ENCODE assay signal across 29 cellular contexts in the genomic region with DNA sequence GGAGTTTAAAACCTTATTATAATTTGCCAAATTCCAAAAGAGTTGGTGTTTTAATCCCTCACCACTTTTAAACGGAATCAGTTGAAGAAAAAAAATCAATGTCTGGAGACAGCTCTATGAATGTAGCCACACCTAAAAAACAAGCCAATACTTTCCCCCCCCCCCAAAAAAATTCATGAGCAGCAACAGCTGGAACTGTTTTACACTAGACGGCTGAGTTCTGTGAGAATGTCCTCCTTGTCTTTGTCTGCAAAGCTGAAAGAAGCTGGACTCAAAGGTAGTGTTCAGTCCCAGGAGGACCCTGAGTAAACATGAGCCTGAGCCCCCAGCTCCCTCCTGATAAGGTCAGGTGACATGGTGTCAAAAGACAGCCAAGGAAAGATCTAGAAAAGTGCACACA.
DNase-seq lines count a peak whose midpoint lies in the region; ATAC-seq and TF ChIP-seq lines count a peak whose summit lies in the region.
"Had no signal": no experiment of that assay in that cellular context is flagged by ENCODE, and none has a peak within 500 bp of the region (broad histone marks: within the 10 kb centered on the region; RNA-seq: fewer than 3 reads in every experiment).

No MANE protein-coding gene starts in this region.

- no peaks in the 10 kb centered on the region for H3K36me3 Mint-ChIP-seq in stimulated activated effector memory CD8-positive, alpha-beta T cell treated with anti-CD3 and anti-CD28 coated beads, Interleukin-12 subunit alpha, Interleukin-12 subunit beta, amount 100 ng/mL, for 72 hours
- H3K36me3 Mint-ChIP-seq: activated naive CD4-positive, alpha-beta T cell treated with anti-CD3 and anti-CD28 coated beads, Interleukin-2, amount 10 ng/mL, durations not matched to agents 7 days and 5 days; CD8-positive, alpha-beta memory T cell; natural killer cell had no signal

- no peaks in the 10 kb centered on the region for H4K20me1 ChIP-seq in GM23248 (ENCODE audit: insufficient read depth)

- H3K36me3 ChIP-seq in GM23248 (ENCODE audit: low read depth) (no peaks in the 10 kb centered on the region), gastrocnemius medialis (no peaks in the 10 kb centered on the region)
- H3K36me3 ChIP-seq: pancreas, SJSA1, tibial nerve had no signal

- no peak overlapping the region for H2AFZ ChIP-seq in GM23248

- intact Hi-C loops in right cardiac atrium (cut with DNase I): loop anchor here in 3 of 4 donors (5.0 to 10.0 kb wide), 4 partner anchors 49 to 71 kb away; partner anchors contain the start of gene ZNF521 (in 2 of the 3)
- intact Hi-C loops in gastrocnemius medialis (cut with DNase I; ENCODE audit: low total_unique reads): no loop called here

- H3K9ac ChIP-seq in GM23248: no peak overlapping the region

- TF ChIP-seq CTCF in gastrocnemius medialis (IDR thresholded peaks at IDR 0.05 in 4 of 5, conservative IDR thresholded peaks at IDR 0.05 in 1 of 5) (no peak), GM13976 (IDR thresholded peaks at IDR 0.05; ENCODE audit: borderline replicate concordance, control extremely low read depth, extremely low read depth, insufficient read depth, missing control alignments) (no peak)

- peaks cover 3% of the 10 kb centered on the region for H3K9me3 Mint-ChIP-seq in stimulated activated effector memory CD8-positive, alpha-beta T cell treated with anti-CD3 and anti-CD28 coated beads, Interleukin-12 subunit alpha, Interleukin-12 subunit beta, amount 100 ng/mL, for 72 hours
- H3K9me3 Mint-ChIP-seq: activated naive CD4-positive, alpha-beta T cell treated with anti-CD3 and anti-CD28 coated beads, Interleukin-2, amount 10 ng/mL, durations not matched to agents 7 days and 5 days; activated T-cell treated with anti-CD3 and anti-CD28 coated beads, Interleukin-2, amount 50 U/mL, for 72 hours; HFFc6; natural killer cell; T-helper 1 cell treated with Interleukin-12 subunit alpha and Interleukin-12 subunit beta and Interleukin-4 antibody, amounts not matched to agents 30 μg/mL and 1 μg/mL, for 36 hours had no signal

- no peaks in the 10 kb centered on the region for H3K79me2 ChIP-seq in GM23248 (ENCODE audit: insufficient read depth)

- 28 to 38% methylated on average over 2 of the region's 2 CpGs for WGBS in GM23248 (ENCODE audit: low coverage in 1 of 2, low lambda C conversion rate in 2 of 2, missing lambda C conversion rate in 2 of 2), 2 experiments
- WGBS in right cardiac atrium: 35% methylated on average over 2 of the region's 2 CpGs

- H3K4me3 ChIP-seq in GM23248: peak overlapping the region; percentile 48; the same call in 1 of the 2 replicates
- peak overlapping the region; percentile 33 for H3K4me3 ChIP-seq in right cardiac atrium (ENCODE audit: low read length)
- no peak overlapping the region for H3K4me3 ChIP-seq in gastrocnemius medialis
- H3K4me3 ChIP-seq: GM12878, pancreas, SJSA1, tibial nerve had no signal

- H3F3A ChIP-seq in GM23248 (ENCODE audit: insufficient read depth): peaks cover 14% of the 10 kb centered on the region

- no peak for TF ChIP-seq POLR2A in gastrocnemius medialis (IDR thresholded peaks at IDR 0.05)

- H3K4me1 Mint-ChIP-seq in stimulated activated effector memory CD8-positive, alpha-beta T cell treated with anti-CD3 and anti-CD28 coated beads, Interleukin-12 subunit alpha, Interleukin-12 subunit beta, amount 100 ng/mL, for 72 hours: no peaks in the 10 kb centered on the region
- H3K4me1 Mint-ChIP-seq: activated naive CD4-positive, alpha-beta T cell treated with anti-CD3 and anti-CD28 coated beads, Interleukin-2, amount 10 ng/mL, durations not matched to agents 7 days and 5 days; CD8-positive, alpha-beta memory T cell; natural killer cell had no signal

- H3K4me2 ChIP-seq in GM23248 (ENCODE audit: unreplicated experiment): no peak overlapping the region

- no peak overlapping the region for H3K27ac Mint-ChIP-seq in stimulated activated effector memory CD8-positive, alpha-beta T cell treated with anti-CD3 and anti-CD28 coated beads, Interleukin-12 subunit alpha, Interleukin-12 subunit beta, amount 100 ng/mL, for 72 hours
- H3K27ac Mint-ChIP-seq: activated naive CD4-positive, alpha-beta T cell treated with anti-CD3 and anti-CD28 coated beads, Interleukin-2, amount 10 ng/mL, durations not matched to agents 7 days and 5 days; activated T-cell treated with anti-CD3 and anti-CD28 coated beads, Interleukin-2, amount 50 U/mL, for 72 hours; CD8-positive, alpha-beta memory T cell; HFFc6; natural killer cell; T-helper 1 cell treated with Interleukin-12 subunit alpha and Interleukin-12 subunit beta and Interleukin-4 antibody, amounts not matched to agents 30 μg/mL and 1 μg/mL, for 36 hours had no signal

- no peaks in the 10 kb centered on the region for H3K9me2 ChIP-seq in GM23248 (ENCODE audit: insufficient read depth)

- H3K4me3 Mint-ChIP-seq in stimulated activated effector memory CD8-positive, alpha-beta T cell treated with anti-CD3 and anti-CD28 coated beads, Interleukin-12 subunit alpha, Interleukin-12 subunit beta, amount 100 ng/mL, for 72 hours: no peak overlapping the region
- H3K4me3 Mint-ChIP-seq: activated naive CD4-positive, alpha-beta T cell treated with anti-CD3 and anti-CD28 coated beads, Interleukin-2, amount 10 ng/mL, durations not matched to agents 7 days and 5 days; activated T-cell treated with anti-CD3 and anti-CD28 coated beads, Interleukin-2, amount 50 U/mL, for 72 hours; CD8-positive, alpha-beta memory T cell; HFFc6; natural killer cell; T-helper 1 cell treated with Interleukin-12 subunit alpha and Interleukin-12 subunit beta and Interleukin-4 antibody, amounts not matched to agents 30 μg/mL and 1 μg/mL, for 36 hours had no signal

- in situ Hi-C loops in GM23248 (cut with MboI) (no loop called here), gastrocnemius medialis (cut with MboI; ENCODE audit: low sequenced_read_pairs in 4 of 4) (no loop called here), GM13976 (cut with MboI; ENCODE audit: low sequenced_read_pairs, unreplicated experiment) (no loop called here)

- no peak for DNase-seq in GM23248
- peak; percentile 1 for DNase-seq in NCI-H2171 (lab: John Stamatoyannopoulos, UW)
- no peak for DNase-seq in right cardiac atrium
- no peak for DNase-seq in gastrocnemius medialis
- no peak for DNase-seq in GM13976 (ENCODE audit: low spot score)
- DNase-seq in stimulated activated effector memory CD8-positive, alpha-beta T cell treated with anti-CD3 and anti-CD28 coated beads, Interleukin-12 subunit alpha, Interleukin-12 subunit beta, amount 100 ng/mL, for 72 hours (ENCODE audit: low spot score in 2 of 2): no peak
- no peak for DNase-seq in inferior parietal cortex (ENCODE audit: extremely low spot score)
- DNase-seq: activated CD4-positive, alpha-beta T cell treated with anti-CD3 and anti-CD28 coated beads for 48 hours; activated naive CD4-positive, alpha-beta T cell treated with anti-CD3 and anti-CD28 coated beads, Interleukin-2, amount 10 ng/mL, durations not matched to agents 7 days and 5 days; activated T-cell treated with anti-CD3 and anti-CD28 coated beads, Interleukin-2, amount 50 U/mL, for 72 hours; caudate nucleus; CD8-positive, alpha-beta memory T cell; DND-41; foreskin melanocyte; HFFc6; mesendoderm; natural killer cell; NCI-H1048; NCI-H187 treated with DMSO at 0.1 percent for 48 hours; NCI-H446; pancreas; PC-3; stimulated activated CD4-positive, alpha-beta T cell treated with anti-CD3 and anti-CD28 coated beads, Interleukin-1b, Interleukin-23, amount 100 ng/mL, for 48 hours; stimulated activated naive CD8-positive, alpha-beta T cell treated with anti-CD3 and anti-CD28 coated beads, Interleukin-15, Interleukin-2, amounts not matched to agents 100 U/mL and 50 U/mL, for 24 hours had no signal

- peaks cover 37% of the 10 kb centered on the region for H3K4me1 ChIP-seq in GM23248 (ENCODE audit: insufficient read depth)
- H3K4me1 ChIP-seq in right cardiac atrium (ENCODE audit: control insufficient read depth, insufficient read depth, low read length): peaks cover 9% of the 10 kb centered on the region
- peaks cover 19 to 25% of the 10 kb centered on the region in 2 donors for H3K4me1 ChIP-seq in gastrocnemius medialis
- H3K4me1 ChIP-seq: pancreas, SJSA1 had no signal

- no peaks in the 10 kb centered on the region for H3K27me3 ChIP-seq in GM23248 (replicated peaks; ENCODE audit: insufficient read depth)
- H3K27me3 ChIP-seq in right cardiac atrium (ENCODE audit: control insufficient read depth, insufficient read depth): no peaks in the 10 kb centered on the region
- no peaks in the 10 kb centered on the region for H3K27me3 ChIP-seq in gastrocnemius medialis
- H3K27me3 ChIP-seq: pancreas, SJSA1, tibial nerve had no signal

- H3K9me3 ChIP-seq in GM23248 (ENCODE audit: low read depth) (no peaks in the 10 kb centered on the region), right cardiac atrium (ENCODE audit: control insufficient read depth, low read length) (no peaks in the 10 kb centered on the region), gastrocnemius medialis (no peaks in the 10 kb centered on the region)
- H3K9me3 ChIP-seq: pancreas, SJSA1, tibial nerve had no signal

- ATAC-seq in right cardiac atrium: no peak
- ATAC-seq in gastrocnemius medialis: no peak
- no peak for ATAC-seq in HG02759 (IDR thresholded peaks at IDR 0.05; ENCODE audit: unreplicated experiment)
- ATAC-seq in stimulated activated effector memory CD8-positive, alpha-beta T cell treated with anti-CD3 and anti-CD28 coated beads, Interleukin-12 subunit alpha, Interleukin-12 subunit beta, amount 100 ng/mL, for 72 hours: no peak
- ATAC-seq: activated T-cell treated with anti-CD3 and anti-CD28 coated beads, Interleukin-2, amount 50 U/mL, for 72 hours; GM12878; natural killer cell; pancreas; PC-3; stimulated activated naive CD8-positive, alpha-beta T cell treated with anti-CD3 and anti-CD28 coated beads, Interleukin-15, Interleukin-2, amounts not matched to agents 100 U/mL and 50 U/mL, for 24 hours had no signal

- H3K27ac ChIP-seq in GM23248 (no peak overlapping the region), right cardiac atrium (ENCODE audit: low read length) (peak overlapping the region; percentile 71), gastrocnemius medialis (peak overlapping the region; percentile 8 to 48 (median 30))
- H3K27ac ChIP-seq: pancreas, SJSA1 had no signal

Comparison
In these comparisons a context has a peak if more than half of its experiments do, and no peak if none do; other contexts are left out.
1. H3K4me3 ChIP-seq: peak in GM23248 (single experiment) and right cardiac atrium (single experiment); none in gastrocnemius medialis (0 of 4).